Comparison of ENCODE assay signal across 8 cellular contexts in genomic region chr5:124519396-124519795, GRCh38.
DNase-seq lines count a peak whose midpoint lies in the region; ATAC-seq and TF ChIP-seq lines count a peak whose summit lies in the region.

No MANE protein-coding gene starts in this region.

- H3K27me3 Mint-ChIP-seq in activated CD8-positive, alpha-beta T cell treated with anti-CD3 and anti-CD28 coated beads for 36 hours = no peaks in the 10 kb centered on the region
- peaks cover 6% of the 10 kb centered on the region for H3K27me3 Mint-ChIP-seq in neural progenitor cell (ENCODE audit: insufficient read depth, low read depth)

- H2AFZ ChIP-seq in neural progenitor cell (replicated peaks) = no peak overlapping the region

- H3K27ac Mint-ChIP-seq in activated CD8-positive, alpha-beta T cell treated with anti-CD3 and anti-CD28 coated beads for 36 hours = no peak overlapping the region
- no peak overlapping the region for H3K27ac Mint-ChIP-seq in neural progenitor cell

- DNase-seq in amniotic stem cell (lab: John Stamatoyannopoulos, UW) (peak; percentile 75), renal cortical epithelial cell (ENCODE audit: low read depth) (peak; percentile 86), neural progenitor cell (ENCODE audit: low spot score) (no peak), NCI-H187 treated with DMSO at 0.1 percent for 48 hours (lab: John Stamatoyannopoulos, UW) (no peak)
- DNase-seq in activated CD8-positive, alpha-beta T cell treated with anti-CD3 and anti-CD28 coated beads for 36 hours = no peak
- no peak for DNase-seq in activated CD4-positive, CD25-positive, alpha-beta regulatory T cell treated with anti-CD3 and anti-CD28 coated beads, Interleukin-2, amount 50 U/mL, for 72 hours

- no peak for TF ChIP-seq CTCF in activated CD8-positive, alpha-beta T cell treated with anti-CD3 and anti-CD28 coated beads for 36 hours (IDR thresholded peaks at IDR 0.05)
- TF ChIP-seq CTCF in neural progenitor cell (IDR thresholded peaks at IDR 0.05) = no peak

- CTCF ChIA-PET in activated CD8-positive, alpha-beta T cell treated with anti-CD3 and anti-CD28 coated beads for 36 hours (lab: Charles Lee) = no interaction called here

- intact Hi-C loops in activated CD8-positive, alpha-beta T cell treated with anti-CD3 and anti-CD28 coated beads for 36 hours (cut with micrococcal nuclease) = no loop called here

- no peaks in the 10 kb centered on the region for H3K36me3 ChIP-seq in neural progenitor cell

- H3K4me2 ChIP-seq in neural progenitor cell = no peak overlapping the region

- no peaks in the 10 kb centered on the region for H3K9me3 ChIP-seq in neural progenitor cell (ENCODE audit: low read depth)

- H4K20me1 ChIP-seq in neural progenitor cell (ENCODE audit: low read depth) = no peaks in the 10 kb centered on the region

- no peak overlapping the region for H3K27ac ChIP-seq in neural progenitor cell

- POLR2A ChIA-PET in activated CD8-positive, alpha-beta T cell treated with anti-CD3 and anti-CD28 coated beads for 36 hours (lab: Charles Lee) = no interaction called here

- peaks cover 10% of the 10 kb centered on the region for H3K4me1 ChIP-seq in neural progenitor cell

- no peak overlapping the region for H3K9ac ChIP-seq in neural progenitor cell

- no peak overlapping the region for H3K4me3 Mint-ChIP-seq in activated CD8-positive, alpha-beta T cell treated with anti-CD3 and anti-CD28 coated beads for 36 hours
- H3K4me3 Mint-ChIP-seq in neural progenitor cell = no peak overlapping the region

- H3K9me3 Mint-ChIP-seq in activated CD8-positive, alpha-beta T cell treated with anti-CD3 and anti-CD28 coated beads for 36 hours = no peaks in the 10 kb centered on the region
- H3K9me3 Mint-ChIP-seq in neural progenitor cell = peaks cover 4% of the 10 kb centered on the region

- H3K4me1 Mint-ChIP-seq in activated CD8-positive, alpha-beta T cell treated with anti-CD3 and anti-CD28 coated beads for 36 hours (ENCODE audit: low read depth) = no peaks in the 10 kb centered on the region
- no peaks in the 10 kb centered on the region for H3K4me1 Mint-ChIP-seq in neural progenitor cell

- H3K79me2 ChIP-seq in neural progenitor cell (ENCODE audit: low read depth) = no peaks in the 10 kb centered on the region

- H3K4me3 ChIP-seq in neural progenitor cell = no peak overlapping the region

- no peaks in the 10 kb centered on the region for H3K27me3 ChIP-seq in neural progenitor cell

- ATAC-seq in GM19035 (IDR thresholded peaks at IDR 0.05; ENCODE audit: unreplicated experiment) (peak; percentile 69), HG03108 (IDR thresholded peaks at IDR 0.05; ENCODE audit: unreplicated experiment) (peak; percentile 85)
- no peak for ATAC-seq in activated CD8-positive, alpha-beta T cell treated with anti-CD3 and anti-CD28 coated beads for 36 hours

- H3F3A ChIP-seq in neural progenitor cell (ENCODE audit: low read depth) = no peaks in the 10 kb centered on the region

- H3K36me3 Mint-ChIP-seq in activated CD8-positive, alpha-beta T cell treated with anti-CD3 and anti-CD28 coated beads for 36 hours (ENCODE audit: low read depth) = no peaks in the 10 kb centered on the region
- no peaks in the 10 kb centered on the region for H3K36me3 Mint-ChIP-seq in neural progenitor cell

Comparison
In these comparisons a context has a peak if more than half of its experiments do, and no peak if none do; other contexts are left out.
1. DNase-seq: peak in amniotic stem cell (single experiment) and renal cortical epithelial cell (single experiment); none in activated CD8-positive, alpha-beta T cell treated with anti-CD3 and anti-CD28 coated beads for 36 hours (single experiment), neural progenitor cell (single experiment), NCI-H187 treated with DMSO at 0.1 percent for 48 hours (single experiment) and activated CD4-positive, CD25-positive, alpha-beta regulatory T cell treated with anti-CD3 and anti-CD28 coated beads, Interleukin-2, amount 50 U/mL, for 72 hours (single experiment).